8 cellular contexts compared by ENCODE assay signal in the genomic region with DNA sequence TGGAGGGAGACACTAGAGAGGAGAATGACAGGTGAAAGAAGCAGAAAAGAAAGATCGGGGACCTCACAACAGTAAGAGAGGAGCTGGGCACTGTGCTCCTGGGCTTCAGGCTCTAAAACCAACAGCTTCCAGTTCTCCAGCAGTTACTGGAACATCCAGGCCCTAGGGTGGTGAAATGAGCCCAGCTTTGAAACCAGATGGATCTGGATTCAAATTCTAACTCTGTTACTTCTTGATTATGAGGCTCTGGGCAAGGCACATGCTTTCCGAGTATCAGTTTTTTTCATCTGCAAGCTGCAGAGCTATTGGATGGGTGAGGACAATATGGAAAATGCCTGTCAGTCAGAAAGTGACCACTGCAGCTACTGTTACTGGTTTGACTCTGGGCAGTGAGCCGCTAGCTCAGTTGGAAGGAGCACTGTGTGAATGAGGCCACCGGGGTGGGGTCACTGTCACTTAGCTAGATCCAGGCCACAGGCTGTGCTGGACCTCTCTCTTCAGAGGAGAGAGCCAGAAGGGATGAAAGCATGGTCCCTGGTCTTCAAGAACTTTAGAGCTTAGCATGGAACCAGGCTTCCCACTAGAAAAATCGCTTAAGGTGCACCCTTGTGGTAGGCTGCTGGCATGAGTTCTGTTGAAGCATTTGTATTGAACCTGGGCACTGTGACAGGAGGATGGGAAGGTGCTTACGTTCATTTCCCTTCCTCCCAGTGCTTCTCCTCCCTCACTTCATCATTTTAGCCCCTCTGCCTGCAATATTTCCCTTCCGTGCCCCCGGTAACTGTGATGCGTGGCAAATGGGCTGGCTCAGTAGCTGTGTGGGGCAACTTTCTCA. TPM values are rescaled to one million over a fixed set of nuclear protein-coding genes. Genes with fewer than 3 reads are reported as not detected.
DNase-seq lines count a peak whose midpoint lies in the region; ATAC-seq, FAIRE-seq and TF ChIP-seq lines count a peak whose summit lies in the region.

No MANE protein-coding gene starts in this region.

- H3K9ac ChIP-seq in keratinocyte (ENCODE audit: control insufficient read depth, extremely low read depth, insufficient read depth, low read length), result peak overlapping the region; percentile 61

- FAIRE-seq in GM18507 (lab: Jason Lieb, UNC) (peak; percentile 78), keratinocyte (lab: Jason Lieb, UNC) (no peak)

- TF ChIP-seq CTCF in A673 (conservative IDR thresholded peaks at IDR 0.05; ENCODE audit: low read depth, low read length) (peak; percentile 27), WTC11 (IDR thresholded peaks at IDR 0.05) (no peak), keratinocyte (optimal IDR thresholded peaks at IDR 0.05 in 1 of 3, IDR thresholded peaks at IDR 0.05 in 1 of 3, conservative IDR thresholded peaks at IDR 0.05 in 1 of 3; ENCODE audit: extremely low read depth in 1 of 3, insufficient read depth in 2 of 3, low read length in 3 of 3) (peak in 1 of 3 experiments; percentile 19), tibial artery (IDR thresholded peaks at IDR 0.05) (no peak)

- CTCF ChIA-PET in A673 (lab: Charles Lee) (interaction anchor here (0.6 to 1.5 kb wide), 2 partner anchors 25 kb away, joined by 4 to 6 read pairs; no protein-coding TSS in a partner anchor), WTC11 (lab: Charles Lee) (interaction anchor here (0.6 to 3.1 kb wide), 12 partner anchors 9 to 470 kb away, joined by 3 to 20 read pairs (median 3); partner anchors contain the start of gene PLEKHO1)

- H3K4me3 ChIP-seq in A673 (ENCODE audit: low read depth, low read length, poor library complexity, severe bottlenecking), result peak overlapping the region; percentile 31
- H3K4me3 ChIP-seq in keratinocyte (ENCODE audit: control insufficient read depth in 2 of 3, extremely low read depth in 1 of 3, insufficient read depth in 2 of 3, low read depth in 1 of 3, low read length in 3 of 3), result no peak overlapping the region
- H3K4me3 ChIP-seq in tibial artery, result peak overlapping the region; percentile 40 to 46

- no peaks in the 10 kb centered on the region for H3K27me3 Mint-ChIP-seq in WTC11 (ENCODE audit: low read depth)

- H3K4me3 Mint-ChIP-seq in WTC11, result peak overlapping the region; percentile 66

- ATAC-seq in WTC11, result no peak
- no peak for ATAC-seq in HG03520 (IDR thresholded peaks at IDR 0.05; ENCODE audit: unreplicated experiment)
- no peak for ATAC-seq in GM19035 (IDR thresholded peaks at IDR 0.05; ENCODE audit: unreplicated experiment)

- intact Hi-C loops in A673 (cut with micrococcal nuclease; ENCODE audit: unreplicated experiment) (loop anchor here (10.0 kb wide), 1 partner anchor 267 kb away; the partner anchor contains the start of gene BOLA1), tibial artery (cut with DNase I; ENCODE audit: low total_unique reads) (loop anchor here (2.0 kb wide), 1 partner anchor 95 kb away; the partner anchor contains the start of gene VPS45)

- H3K9me1 ChIP-seq in keratinocyte (ENCODE audit: control insufficient read depth, extremely low read depth, insufficient read depth, low read length), result no peaks in the 10 kb centered on the region

- H3K9me3 ChIP-seq in A673 (ENCODE audit: low read depth, low read length, poor library complexity, severe bottlenecking) (no peaks in the 10 kb centered on the region), keratinocyte (ENCODE audit: control insufficient read depth, low read depth, low read length) (no peaks in the 10 kb centered on the region), tibial artery (no peaks in the 10 kb centered on the region)

- peaks cover 27% of the 10 kb centered on the region for H3K36me3 ChIP-seq in A673 (ENCODE audit: insufficient read depth, low read length, poor library complexity, severe bottlenecking)
- H3K36me3 ChIP-seq in keratinocyte (ENCODE audit: control insufficient read depth in 2 of 2, extremely low read depth in 1 of 2, insufficient read depth in 2 of 2, low read length in 2 of 2), result peaks cover 0 to 2% of the 10 kb centered on the region in 2 experiments
- peaks cover 30 to 33% (median 33%) of the 10 kb centered on the region in 3 donors for H3K36me3 ChIP-seq in tibial artery

- H2AFZ ChIP-seq in keratinocyte (ENCODE audit: control insufficient read depth, low read length), result no peak overlapping the region

- H3K27me3 ChIP-seq in A673 (replicated peaks; ENCODE audit: insufficient read depth, low read depth, low read length, poor library complexity) (no peaks in the 10 kb centered on the region), keratinocyte (ENCODE audit: control insufficient read depth, extremely low read depth, insufficient read depth, low read length) (no peaks in the 10 kb centered on the region), tibial artery (no peaks in the 10 kb centered on the region)

- H3K9me3 Mint-ChIP-seq in WTC11, result no peaks in the 10 kb centered on the region

- H3K27ac ChIP-seq in A673 (ENCODE audit: low read depth, low read length, poor library complexity, severe bottlenecking), result peak overlapping the region; percentile 99
- H3K27ac ChIP-seq in keratinocyte (ENCODE audit: control insufficient read depth, insufficient read depth, low read length), result no peak overlapping the region
- H3K27ac ChIP-seq in tibial artery, result peak overlapping the region; percentile 96 to 97

- no peaks in the 10 kb centered on the region for H3K79me2 ChIP-seq in keratinocyte (ENCODE audit: control insufficient read depth, insufficient read depth, low read length)

- H4K20me1 ChIP-seq in keratinocyte (ENCODE audit: control insufficient read depth, extremely low read depth, insufficient read depth, low read length), result no peaks in the 10 kb centered on the region

- H3K27ac Mint-ChIP-seq in WTC11, result peak overlapping the region; percentile 99

- POLR2A ChIA-PET in A673 (lab: Charles Lee; ENCODE audit: low non-redundant PET), result interaction anchor here (1.0 kb wide), 1 partner anchor 276 kb away, joined by 4 read pairs; a partner anchor contains a TSS
- POLR2A ChIA-PET in WTC11 (lab: Charles Lee), result interaction anchor here (0.5 to 3.3 kb wide), 4 partner anchors 12 to 275 kb away, joined by 3 to 42 read pairs (median 10); partner anchors contain the start of gene PLEKHO1

- dilution Hi-C loops in keratinocyte (cut with MboI; ENCODE audit: extremely low pct_ligation_motif_present, low sequenced_read_pairs), result no loop called here

- DNase-seq in A673 (ENCODE audit: low spot score), result peak; percentile 52
- no peak for DNase-seq in GM18507 (ENCODE audit: extremely low spot score, insufficient read length, low read depth)
- DNase-seq in WTC11 (ENCODE audit: low spot score), result no peak
- DNase-seq in keratinocyte (ENCODE audit: low read depth, low spot score), result no peak
- no peak for DNase-seq in tibial artery
- no peak for DNase-seq in activated CD8-positive, alpha-beta memory T cell treated with anti-CD3 and anti-CD28 coated beads, Interleukin-2, amount 50 U/mL, for 48 hours

- no TSS peak for BruUV-seq in A673 (replicated peaks; lab: Mats Ljungman, UMichigan)

- H3K4me1 ChIP-seq in A673 (ENCODE audit: insufficient read depth, low read length, poor library complexity, severe bottlenecking), result peaks cover 22% of the 10 kb centered on the region
- peaks cover 16% of the 10 kb centered on the region for H3K4me1 ChIP-seq in keratinocyte (ENCODE audit: control insufficient read depth, extremely low read depth, insufficient read depth, low read length)
- peaks cover 0 to 80% (median 35%) of the 10 kb centered on the region in 4 donors for H3K4me1 ChIP-seq in tibial artery

- peak overlapping the region; percentile 79 for H3K4me2 ChIP-seq in keratinocyte (ENCODE audit: control insufficient read depth, extremely low read depth, insufficient read depth, low read depth, low read length)

- H3K4me1 Mint-ChIP-seq in WTC11, result peaks cover 42% of the 10 kb centered on the region

- H3K36me3 Mint-ChIP-seq in WTC11, result peaks cover 16% of the 10 kb centered on the region

TF ChIP-seq in WTC11, 78 proteins besides CTCF, POLR2A, EP300 and RAD21 (continues in another document):
- TF ChIP-seq FOXP4 (CRISPR knock-in tag; IDR thresholded peaks at IDR 0.05) (0 out of 2 replicates have a peak, but pooled peaks have one; percentile 29), ZNF121 (CRISPR knock-in tag; IDR thresholded peaks at IDR 0.05) (no peak), ZBTB21 (CRISPR knock-in tag; IDR thresholded peaks at IDR 0.05; ENCODE audit: borderline replicate concordance) (no peak), CREB1 (CRISPR knock-in tag; IDR thresholded peaks at IDR 0.05) (no peak)
- TF ChIP-seq, protein P1, sequence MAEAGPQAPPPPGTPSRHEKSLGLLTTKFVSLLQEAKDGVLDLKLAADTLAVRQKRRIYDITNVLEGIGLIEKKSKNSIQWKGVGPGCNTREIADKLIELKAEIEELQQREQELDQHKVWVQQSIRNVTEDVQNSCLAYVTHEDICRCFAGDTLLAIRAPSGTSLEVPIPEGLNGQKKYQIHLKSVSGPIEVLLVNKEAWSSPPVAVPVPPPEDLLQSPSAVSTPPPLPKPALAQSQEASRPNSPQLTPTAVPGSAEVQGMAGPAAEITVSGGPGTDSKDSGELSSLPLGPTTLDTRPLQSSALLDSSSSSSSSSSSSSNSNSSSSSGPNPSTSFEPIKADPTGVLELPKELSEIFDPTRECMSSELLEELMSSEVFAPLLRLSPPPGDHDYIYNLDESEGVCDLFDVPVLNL (CRISPR knock-in tag; IDR thresholded peaks at IDR 0.05; ENCODE audit: borderline replicate concordance, low read depth), result no peak

RNA-seq across cellular contexts. Expression of gene PLEKHO1, which starts 12.2 kb away (rescaled TPM):
- total RNA-seq in A673 (2021) (67.2 and 73.1 TPM in 2 replicates), WTC11 (2021) (23.3 to 27.0 TPM (median 25.7 TPM) in 3 replicates)
- 2.2 to 3.3 TPM (median 2.7 TPM) in 3 replicates for polyA plus RNA-seq in keratinocyte
- 0.94 TPM for polyA plus RNA-seq in keratinocyte (2011; ENCODE audit: low read depth)
- polyA plus RNA-seq in keratinocyte (2011; cell fraction: cytosol; rRNA removed), result 1.9 and 2.5 TPM in 2 replicates
- polyA plus RNA-seq in keratinocyte (2011; cell fraction: nucleus; rRNA removed), result 3.4 and 3.8 TPM in 2 replicates
- polyA plus RNA-seq in keratinocyte (2012; ENCODE audit: low replicate concordance), result 2.8 and 5.2 TPM in 2 replicates
- 1.8 to 10.6 TPM (median 5.1 TPM) in 3 replicates for polyA minus RNA-seq in keratinocyte
- polyA minus RNA-seq in keratinocyte (2011; cell fraction: cytosol; rRNA and poly(A)+ RNA removed), result 2.3 TPM
- 0.74 and 1.0 TPM in 2 replicates for polyA minus RNA-seq in keratinocyte (2011; cell fraction: nucleus; rRNA and poly(A)+ RNA removed)

Comparison
In these comparisons a context has a peak if more than half of its experiments do, and no peak if none do; other contexts are left out.
1. H3K4me3 ChIP-seq: peak in A673 (single experiment) and tibial artery (2 of 2); none in keratinocyte (0 of 3).